Comparison of ENCODE assay signal across 11 cellular contexts in the genomic region with DNA sequence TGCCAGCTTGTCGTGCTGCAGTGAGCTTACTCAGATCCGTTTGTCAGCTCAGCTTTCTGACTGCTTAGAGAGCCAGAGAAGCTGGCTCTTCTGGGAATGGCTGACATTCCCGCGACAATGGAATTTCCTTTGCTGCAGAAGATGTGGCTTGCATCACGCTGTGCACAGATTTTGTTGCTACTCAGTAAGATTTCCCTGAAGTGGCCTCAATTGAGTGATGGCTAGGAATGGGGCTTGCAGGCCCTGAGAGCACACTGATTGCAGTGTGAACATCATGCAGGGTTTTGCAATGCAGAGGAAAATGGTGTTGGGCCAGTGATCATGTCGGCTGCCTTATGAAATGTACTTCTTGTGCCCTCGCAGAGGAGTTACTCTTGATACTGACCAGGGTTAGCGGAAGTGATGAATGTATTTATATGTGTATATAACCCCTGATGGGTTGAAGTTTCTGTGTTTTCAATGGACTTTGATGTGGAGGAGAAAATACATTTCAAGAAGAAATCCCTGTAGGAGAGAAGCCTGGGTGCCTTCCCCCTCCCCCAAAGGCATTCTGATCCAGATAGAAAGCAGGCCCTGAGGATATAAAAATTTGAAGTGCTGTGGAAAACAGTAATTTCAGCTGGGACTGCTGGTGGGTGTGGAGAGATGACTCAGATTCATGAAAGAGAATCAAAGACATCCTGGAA.
DNase-seq lines count a peak whose midpoint lies in the region; ATAC-seq and TF ChIP-seq lines count a peak whose summit lies in the region.
"Had no signal": no experiment of that assay in that cellular context is flagged by ENCODE, and none has a peak within 500 bp of the region (broad histone marks: within the 10 kb centered on the region; RNA-seq: fewer than 3 reads in every experiment).

No MANE protein-coding gene starts in this region.

- no peaks in the 10 kb centered on the region for H3K27me3 Mint-ChIP-seq in neural crest cell (ENCODE audit: low read depth)
- H3K27me3 Mint-ChIP-seq: effector memory CD8-positive, alpha-beta T cell had no signal

- TF ChIP-seq CTCF in AG04449 (IDR thresholded peaks at IDR 0.05; ENCODE audit: insufficient read depth, low read length, missing control alignments) (no peak), fibroblast of the aortic adventitia (IDR thresholded peaks at IDR 0.05; ENCODE audit: insufficient read depth, low read length) (no peak), neural crest cell (conservative IDR thresholded peaks at IDR 0.05) (no peak)

- H3K4me1 Mint-ChIP-seq in neural crest cell = peaks cover 12% of the 10 kb centered on the region

- CTCF ChIA-PET in AG04449 (lab: Yijun Ruan, JAX) = interaction anchor here (1.0 to 1.9 kb wide), 3 partner anchors 10 to 219 kb away, joined by 3 to 6 read pairs (median 6); no protein-coding TSS in a partner anchor

- peaks cover 3% of the 10 kb centered on the region for H3K9me3 Mint-ChIP-seq in neural crest cell

- H3K4me3 Mint-ChIP-seq in neural crest cell = no peak overlapping the region
- H3K4me3 Mint-ChIP-seq: effector memory CD8-positive, alpha-beta T cell had no signal

- POLR2A ChIA-PET in AG04449 (lab: Yijun Ruan, JAX) = interaction anchor here (1.0 kb wide), 1 partner anchor 103 kb away, joined by 3 read pairs; no protein-coding TSS in a partner anchor

- H3K4me3 ChIP-seq in AG04449 (ENCODE audit: low read depth, low read length) (no peak overlapping the region; the same call in 1 of the 2 replicates), fibroblast of the aortic adventitia (ENCODE audit: low read depth, low read length) (no peak overlapping the region)
- H3K4me3 ChIP-seq: BLaER1 had no signal

- DNase-seq in AG04449 (ENCODE audit: low read depth, low spot score) (peak; percentile 83), SK-N-DZ (ENCODE audit: low spot score) (peak; percentile 7), fibroblast of the aortic adventitia (ENCODE audit: low read depth) (peak; percentile 93), neural crest cell (ENCODE audit: low read depth, low spot score) (peak; percentile 1)
- no peak for DNase-seq in activated CD4-positive, alpha-beta T cell treated with anti-CD3 and anti-CD28 coated beads, Interleukin-2, amount 50 U/mL, for 4 hours
- no peak for DNase-seq in stimulated activated naive CD4-positive, alpha-beta T cell (lab: John Stamatoyannopoulos, UW)
- DNase-seq in activated CD4-positive, alpha-beta T cell treated with anti-CD3 and anti-CD28 coated beads, Interleukin-2, amount 50 U/mL, for 1 hour = no peak
- DNase-seq: activated CD4-positive, alpha-beta T cell treated with anti-CD3 and anti-CD28 coated beads for 48 hours; effector memory CD8-positive, alpha-beta T cell had no signal

- no peak for ATAC-seq in GM21737 (IDR thresholded peaks at IDR 0.05; ENCODE audit: unreplicated experiment)
- ATAC-seq: effector memory CD8-positive, alpha-beta T cell had no signal

- H3K27ac Mint-ChIP-seq in neural crest cell (ENCODE audit: unreplicated experiment) = no peak overlapping the region
- H3K27ac Mint-ChIP-seq: effector memory CD8-positive, alpha-beta T cell had no signal

- H3K36me3 Mint-ChIP-seq in neural crest cell (ENCODE audit: low read depth) = no peaks in the 10 kb centered on the region

Comparison
In these comparisons a context has a peak if more than half of its experiments do, and no peak if none do; other contexts are left out.
1. DNase-seq: peak in AG04449 (single experiment), SK-N-DZ (single experiment), fibroblast of the aortic adventitia (single experiment) and neural crest cell (single experiment); none in activated CD4-positive, alpha-beta T cell treated with anti-CD3 and anti-CD28 coated beads, Interleukin-2, amount 50 U/mL, for 4 hours (0 of 2), stimulated activated naive CD4-positive, alpha-beta T cell (0 of 6) and activated CD4-positive, alpha-beta T cell treated with anti-CD3 and anti-CD28 coated beads, Interleukin-2, amount 50 U/mL, for 1 hour (single experiment).